Comparison of ENCODE assay signal across 8 cellular contexts in genomic region chr6:13526718-13527668, GRCh38. TPM values are rescaled to one million over a fixed set of nuclear protein-coding genes. Genes with fewer than 3 reads are reported as not detected.
DNase-seq lines count a peak whose midpoint lies in the region; ATAC-seq and TF ChIP-seq lines count a peak whose summit lies in the region.

No MANE protein-coding gene starts in this region.

- peak; percentile 98 for DNase-seq in OCI-LY7 (ENCODE audit: low spot score)
- DNase-seq in effector memory CD8-positive, alpha-beta T cell: no peak
- DNase-seq in NK-92 treated with Interleukin-12 subunit alpha and Interleukin-12 subunit beta, amount 100 ng/mL, for 24 hours (lab: John Stamatoyannopoulos, UW): no peak
- no peak for DNase-seq in testis

- H3K27me3 ChIP-seq in DOHH2 (ENCODE audit: control insufficient read depth, low read length) (no peaks in the 10 kb centered on the region), testis (no peaks in the 10 kb centered on the region)

- no peak for TF ChIP-seq POLR2A in testis (IDR thresholded peaks at IDR 0.05)

- WGBS in testis, 2 donors: 82 to 84% methylated on average over 17 of the region's 17 CpGs

- peaks cover 58% of the 10 kb centered on the region for H3K4me1 ChIP-seq in DOHH2 (ENCODE audit: control insufficient read depth, low read length)
- H3K4me1 ChIP-seq in OCI-LY7 (ENCODE audit: insufficient read depth, low read length, poor library complexity, severe bottlenecking): peaks cover 84% of the 10 kb centered on the region
- no peaks in the 10 kb centered on the region for H3K4me1 ChIP-seq in testis

- H3K4me3 ChIP-seq in DOHH2 (ENCODE audit: low read length): peak overlapping the region; percentile 61
- peak overlapping the region; percentile 59 for H3K4me3 ChIP-seq in OCI-LY7 (ENCODE audit: low read depth, low read length, poor library complexity, severe bottlenecking)
- no peak overlapping the region for H3K4me3 ChIP-seq in skin epidermis
- no peak overlapping the region for H3K4me3 ChIP-seq in testis

- intact Hi-C loops in OCI-LY7 (cut with micrococcal nuclease; ENCODE audit: unreplicated experiment): loop anchor here (1.0 to 5.0 kb wide), 8 partner anchors 40 to 190 kb away; partner anchors contain the start of genes GFOD1, NOL7, RANBP9 and SIRT5
- intact Hi-C loops in testis (cut with DNase I; ENCODE audit: low total_unique reads): no loop called here

- no peaks in the 10 kb centered on the region for H3K9me2 ChIP-seq in DOHH2 (replicated peaks; ENCODE audit: control insufficient read depth, low read length)
- H3K9me2 ChIP-seq in OCI-LY7 (ENCODE audit: insufficient read depth, low read length): no peaks in the 10 kb centered on the region

- POLR2A ChIA-PET in OCI-LY7 (lab: Charles Lee): interaction anchor here (0.6 to 2.6 kb wide), 24 partner anchors 8 to 223 kb away, joined by 3 to 22 read pairs (median 4); partner anchors contain the start of genes GFOD1 and SIRT5

- TF ChIP-seq CTCF in DOHH2 (IDR thresholded peaks at IDR 0.05; ENCODE audit: low read depth, low read length, poor library complexity, severe bottlenecking) (peak; percentile 32), OCI-LY7 (conservative IDR thresholded peaks at IDR 0.05; ENCODE audit: low read length) (peak; percentile 55), testis (IDR thresholded peaks at IDR 0.05) (no peak)

- peak overlapping the region; percentile 87 for H3K27ac ChIP-seq in DOHH2 (ENCODE audit: low read depth, low read length)
- H3K27ac ChIP-seq in OCI-LY7 (ENCODE audit: low read depth, low read length, poor library complexity, severe bottlenecking): peak overlapping the region; percentile 99
- H3K27ac ChIP-seq in skin epidermis: peak overlapping the region in 13 of 21 experiments; percentile 9 to 80 (median 46)
- peak overlapping the region in 1 of 2 donors; percentile 71 for H3K27ac ChIP-seq in testis

- peaks cover 0 to 4% of the 10 kb centered on the region in 2 donors for H3K4me1 Mint-ChIP-seq in effector memory CD8-positive, alpha-beta T cell (ENCODE audit: low read depth in 2 of 2)

- peaks cover 19% of the 10 kb centered on the region for H3F3A ChIP-seq in DOHH2 (ENCODE audit: control insufficient read depth, insufficient read depth)

- no peaks in the 10 kb centered on the region for H3K36me3 ChIP-seq in DOHH2 (ENCODE audit: control insufficient read depth, low read length)
- H3K36me3 ChIP-seq in OCI-LY7 (ENCODE audit: insufficient read depth, low read length): no peaks in the 10 kb centered on the region
- no peaks in the 10 kb centered on the region for H3K36me3 ChIP-seq in testis (ENCODE audit: low read depth, missing control alignments)

- ATAC-seq in GM21360 (IDR thresholded peaks at IDR 0.05; ENCODE audit: unreplicated experiment) (peak; percentile 66), HG03571 (IDR thresholded peaks at IDR 0.05; ENCODE audit: unreplicated experiment) (peak; percentile 53)
- ATAC-seq in effector memory CD8-positive, alpha-beta T cell (replicated peaks): peak; percentile 70

- no peaks in the 10 kb centered on the region for H3K36me3 Mint-ChIP-seq in effector memory CD8-positive, alpha-beta T cell (ENCODE audit: insufficient read depth)

- H3K27ac Mint-ChIP-seq in effector memory CD8-positive, alpha-beta T cell: no peak overlapping the region

- BruUV-seq in OCI-LY7 (replicated peaks; lab: Mats Ljungman, UMichigan): TSS peak; percentile 67

- H4K20me1 ChIP-seq in DOHH2 (ENCODE audit: control insufficient read depth, insufficient read depth, low read depth, low read length): no peaks in the 10 kb centered on the region
- no peaks in the 10 kb centered on the region for H4K20me1 ChIP-seq in OCI-LY7 (ENCODE audit: insufficient read depth, low read length)

- H3K4me3 Mint-ChIP-seq in effector memory CD8-positive, alpha-beta T cell: no peak overlapping the region

- peak overlapping the region; percentile 35; the same call in 1 of the 2 replicates for H2AFZ ChIP-seq in OCI-LY7 (ENCODE audit: low read length)

- CTCF ChIA-PET in OCI-LY7 (lab: Charles Lee; ENCODE audit: unreplicated experiment): interaction anchor here (1.0 to 1.4 kb wide), 4 partner anchors 11 to 199 kb away, joined by 3 to 4 read pairs (median 4); no protein-coding TSS in a partner anchor

- H3K27me3 Mint-ChIP-seq in effector memory CD8-positive, alpha-beta T cell: peaks cover 0 to 22% of the 10 kb centered on the region in 2 donors

- H3K79me2 ChIP-seq in DOHH2 (ENCODE audit: control insufficient read depth, low read length): no peaks in the 10 kb centered on the region
- H3K79me2 ChIP-seq in OCI-LY7 (ENCODE audit: insufficient read depth, low read depth, low read length): no peaks in the 10 kb centered on the region

- H3K9me3 ChIP-seq in DOHH2 (ENCODE audit: control insufficient read depth, insufficient read depth, low read length) (no peaks in the 10 kb centered on the region), OCI-LY7 (ENCODE audit: low read length) (no peaks in the 10 kb centered on the region), testis (no peaks in the 10 kb centered on the region)

- H3K4me2 ChIP-seq in DOHH2 (ENCODE audit: low read length) (peak overlapping the region; percentile 70), OCI-LY7 (ENCODE audit: low read length) (peak overlapping the region; percentile 96)

- no peaks in the 10 kb centered on the region for H3K9me3 Mint-ChIP-seq in effector memory CD8-positive, alpha-beta T cell

RNA-seq across cellular contexts. Expression of gene GFOD1, which starts 39.6 kb away (rescaled TPM):
- 19.7 and 22.6 TPM in 2 replicates for total RNA-seq in OCI-LY7 (2014; rRNA removed; shearing (Covaris generic))
- total RNA-seq in OCI-LY7 (2022) (34.4 and 35.0 TPM in 2 replicates), testis (1 to 10 TPM; 5.0 to 5.4 TPM)
- 2.5 TPM for polyA plus RNA-seq in testis (ENCODE audit: insufficient read depth, low read depth, low replicate concordance)

RNA-seq across cellular contexts. Expression of gene SIRT5, which starts 47.4 kb away (rescaled TPM):
- 13.5 and 17.6 TPM in 2 replicates for total RNA-seq in OCI-LY7 (2014; rRNA removed; shearing (Covaris generic))
- total RNA-seq in OCI-LY7 (2022) (23.6 and 30.5 TPM in 2 replicates), testis (10 to 100 TPM; 15.7 to 22.1 TPM)
- polyA plus RNA-seq in testis (ENCODE audit: insufficient read depth, low read depth, low replicate concordance): 11.2 TPM

Comparison
In these comparisons a context has a peak if more than half of its experiments do, and no peak if none do; other contexts are left out.
1. H3K4me3 ChIP-seq: peak in DOHH2 (single experiment) and OCI-LY7 (single experiment); none in skin epidermis (0 of 7) and testis (0 of 2).
2. CTCF ChIP-seq: peak in DOHH2 (single experiment) and OCI-LY7 (single experiment); none in testis (0 of 3).
3. Peak in every context shown above with its lines, with median percentiles within 50 percentile points of each other: ATAC-seq.